ENCODE assay signal across 1 cellular context in the genomic region with DNA sequence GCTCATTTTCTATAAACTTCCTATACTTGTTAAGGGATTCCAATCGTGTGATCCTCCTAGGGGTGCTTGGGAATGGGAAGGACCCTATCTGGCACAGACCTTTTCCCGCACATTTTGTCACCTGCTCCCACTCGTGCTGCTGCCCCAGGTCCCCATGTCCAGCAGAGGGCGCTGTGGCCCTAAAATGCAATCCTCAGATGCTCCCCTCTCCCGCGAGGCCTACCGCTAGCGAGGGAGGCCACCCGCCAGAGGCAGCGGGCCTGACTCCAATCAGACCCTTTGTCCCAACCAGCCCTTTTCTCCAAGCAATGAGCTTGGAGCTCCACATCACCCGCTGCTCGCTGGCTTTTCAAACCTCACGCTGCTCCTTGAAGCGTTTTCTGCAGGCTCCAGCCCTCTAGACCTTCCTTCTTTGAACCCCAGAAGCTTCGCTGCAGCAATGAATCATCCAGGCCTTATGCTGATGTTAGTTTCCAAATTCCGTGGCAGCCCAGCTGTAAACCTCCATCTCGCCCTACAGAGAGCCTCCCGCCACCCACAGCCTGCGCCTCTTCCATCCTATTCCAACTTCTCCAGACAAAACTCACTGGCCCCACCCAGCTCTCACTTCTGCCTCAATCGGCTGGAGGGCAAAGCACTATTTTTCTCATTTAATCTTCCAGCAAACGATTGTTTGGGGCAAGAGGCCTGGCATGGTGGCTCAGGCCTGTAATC.
A peak's percentile ranks its signal among the peaks of the same experiment; 100 is the strongest.
TF ChIP-seq lines count a peak whose summit lies in the region.

No MANE protein-coding gene starts in this region.

TF ChIP-seq in HepG2, 621 proteins besides CTCF, POLR2A, EP300 and RAD21 (continued from another document and continues in another):
- TF ChIP-seq, protein P1, sequence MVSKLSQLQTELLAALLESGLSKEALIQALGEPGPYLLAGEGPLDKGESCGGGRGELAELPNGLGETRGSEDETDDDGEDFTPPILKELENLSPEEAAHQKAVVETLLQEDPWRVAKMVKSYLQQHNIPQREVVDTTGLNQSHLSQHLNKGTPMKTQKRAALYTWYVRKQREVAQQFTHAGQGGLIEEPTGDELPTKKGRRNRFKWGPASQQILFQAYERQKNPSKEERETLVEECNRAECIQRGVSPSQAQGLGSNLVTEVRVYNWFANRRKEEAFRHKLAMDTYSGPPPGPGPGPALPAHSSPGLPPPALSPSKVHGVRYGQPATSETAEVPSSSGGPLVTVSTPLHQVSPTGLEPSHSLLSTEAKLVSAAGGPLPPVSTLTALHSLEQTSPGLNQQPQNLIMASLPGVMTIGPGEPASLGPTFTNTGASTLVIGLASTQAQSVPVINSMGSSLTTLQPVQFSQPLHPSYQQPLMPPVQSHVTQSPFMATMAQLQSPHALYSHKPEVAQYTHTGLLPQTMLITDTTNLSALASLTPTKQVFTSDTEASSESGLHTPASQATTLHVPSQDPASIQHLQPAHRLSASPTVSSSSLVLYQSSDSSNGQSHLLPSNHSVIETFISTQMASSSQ (IDR thresholded peaks at IDR 0.05; ENCODE audit: low read depth): no peak
- TF ChIP-seq, protein P1 (CRISPR knock-in tag; IDR thresholded peaks at IDR 0.05; ENCODE audit: borderline replicate concordance): no peak
- TF ChIP-seq ZNF557 (CRISPR knock-in tag; IDR thresholded peaks at IDR 0.05) (no peak), FOXK1 (CRISPR knock-in tag; IDR thresholded peaks at IDR 0.05; ENCODE audit: borderline replicate concordance, low read depth) (peak; percentile 20; the same call in 1 of the 2 replicates), TBX3 (IDR thresholded peaks at IDR 0.05; ENCODE audit: borderline replicate concordance) (no peak), GATAD2A (CRISPR knock-in tag; IDR thresholded peaks at IDR 0.05) (peak; percentile 56), ZNF790 (CRISPR knock-in tag; IDR thresholded peaks at IDR 0.05; ENCODE audit: borderline replicate concordance) (no peak), KDM1A (CRISPR knock-in tag; IDR thresholded peaks at IDR 0.05) (no peak), MYNN (CRISPR knock-in tag; IDR thresholded peaks at IDR 0.05; ENCODE audit: low read depth) (no peak), EEA1 (CRISPR knock-in tag; IDR thresholded peaks at IDR 0.05; ENCODE audit: borderline replicate concordance) (no peak), TEAD2 (CRISPR knock-in tag; IDR thresholded peaks at IDR 0.05) (0 out of 2 replicates have a peak, but pooled peaks have one; percentile 18), ZNF607 (CRISPR knock-in tag; IDR thresholded peaks at IDR 0.05; ENCODE audit: borderline replicate concordance) (no peak; the same call in 1 of the 2 replicates), PLRG1 (conservative IDR thresholded peaks at IDR 0.05) (no peak), MYC (CRISPR knock-in tag; IDR thresholded peaks at IDR 0.05; ENCODE audit: borderline replicate concordance) (peak; percentile 75; the same call in 1 of the 2 replicates), CBX1 (IDR thresholded peaks at IDR 0.05; ENCODE audit: low read depth) (no peak), SP140L (CRISPR knock-in tag; IDR thresholded peaks at IDR 0.05; ENCODE audit: borderline replicate concordance) (no peak), NR2F1 (CRISPR knock-in tag; IDR thresholded peaks at IDR 0.05) (no peak), CREB1 (IDR thresholded peaks at IDR 0.05) (no peak), CREB1 (CRISPR knock-in tag; IDR thresholded peaks at IDR 0.05) (no peak), SCMH1 (CRISPR knock-in tag; IDR thresholded peaks at IDR 0.05; ENCODE audit: borderline replicate concordance) (no peak), ZNF772 (CRISPR knock-in tag; IDR thresholded peaks at IDR 0.05) (no peak), MED8 (CRISPR knock-in tag; IDR thresholded peaks at IDR 0.05; ENCODE audit: insufficient replicate concordance) (no peak), SALL1 (CRISPR knock-in tag; IDR thresholded peaks at IDR 0.05) (peak; percentile 90), ZNF142 (CRISPR knock-in tag; IDR thresholded peaks at IDR 0.05) (0 out of 2 replicates have a peak, but pooled peaks have one; percentile 7), ZNF598 (CRISPR knock-in tag; IDR thresholded peaks at IDR 0.05; ENCODE audit: borderline replicate concordance) (no peak), GMEB2 (CRISPR knock-in tag; IDR thresholded peaks at IDR 0.05; ENCODE audit: low read depth) (no peak), NR3C1 (CRISPR knock-in tag; IDR thresholded peaks at IDR 0.05) (no peak), IKZF1 (IDR thresholded peaks at IDR 0.05) (no peak), ZNF160 (CRISPR knock-in tag; IDR thresholded peaks at IDR 0.05) (no peak), MYPOP (CRISPR knock-in tag; IDR thresholded peaks at IDR 0.05) (no peak), MEF2D (CRISPR knock-in tag; IDR thresholded peaks at IDR 0.05) (no peak), SATB2 (CRISPR knock-in tag; IDR thresholded peaks at IDR 0.05) (no peak), CBX2 (IDR thresholded peaks at IDR 0.05; ENCODE audit: low read depth, low read length) (no peak), CBX2 (CRISPR knock-in tag; IDR thresholded peaks at IDR 0.05; ENCODE audit: low read depth) (no peak), AHR (CRISPR knock-in tag; IDR thresholded peaks at IDR 0.05) (peak; percentile 44; the same call in 1 of the 2 replicates)
- TF ChIP-seq, protein P2, sequence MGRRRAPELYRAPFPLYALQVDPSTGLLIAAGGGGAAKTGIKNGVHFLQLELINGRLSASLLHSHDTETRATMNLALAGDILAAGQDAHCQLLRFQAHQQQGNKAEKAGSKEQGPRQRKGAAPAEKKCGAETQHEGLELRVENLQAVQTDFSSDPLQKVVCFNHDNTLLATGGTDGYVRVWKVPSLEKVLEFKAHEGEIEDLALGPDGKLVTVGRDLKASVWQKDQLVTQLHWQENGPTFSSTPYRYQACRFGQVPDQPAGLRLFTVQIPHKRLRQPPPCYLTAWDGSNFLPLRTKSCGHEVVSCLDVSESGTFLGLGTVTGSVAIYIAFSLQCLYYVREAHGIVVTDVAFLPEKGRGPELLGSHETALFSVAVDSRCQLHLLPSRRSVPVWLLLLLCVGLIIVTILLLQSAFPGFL (CRISPR knock-in tag; IDR thresholded peaks at IDR 0.05): no peak
- TF ChIP-seq, protein P3, sequence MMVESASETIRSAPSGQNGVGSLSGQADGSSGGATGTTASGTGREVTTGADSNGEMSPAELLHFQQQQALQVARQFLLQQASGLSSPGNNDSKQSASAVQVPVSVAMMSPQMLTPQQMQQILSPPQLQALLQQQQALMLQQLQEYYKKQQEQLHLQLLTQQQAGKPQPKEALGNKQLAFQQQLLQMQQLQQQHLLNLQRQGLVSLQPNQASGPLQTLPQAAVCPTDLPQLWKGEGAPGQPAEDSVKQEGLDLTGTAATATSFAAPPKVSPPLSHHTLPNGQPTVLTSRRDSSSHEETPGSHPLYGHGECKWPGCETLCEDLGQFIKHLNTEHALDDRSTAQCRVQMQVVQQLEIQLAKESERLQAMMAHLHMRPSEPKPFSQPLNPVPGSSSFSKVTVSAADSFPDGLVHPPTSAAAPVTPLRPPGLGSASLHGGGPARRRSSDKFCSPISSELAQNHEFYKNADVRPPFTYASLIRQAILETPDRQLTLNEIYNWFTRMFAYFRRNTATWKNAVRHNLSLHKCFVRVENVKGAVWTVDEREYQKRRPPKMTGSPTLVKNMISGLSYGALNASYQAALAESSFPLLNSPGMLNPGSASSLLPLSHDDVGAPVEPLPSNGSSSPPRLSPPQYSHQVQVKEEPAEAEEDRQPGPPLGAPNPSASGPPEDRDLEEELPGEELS (CRISPR knock-in tag; IDR thresholded peaks at IDR 0.05): peak; percentile 49; the same call in 1 of the 2 replicates
- TF ChIP-seq, protein P4, sequence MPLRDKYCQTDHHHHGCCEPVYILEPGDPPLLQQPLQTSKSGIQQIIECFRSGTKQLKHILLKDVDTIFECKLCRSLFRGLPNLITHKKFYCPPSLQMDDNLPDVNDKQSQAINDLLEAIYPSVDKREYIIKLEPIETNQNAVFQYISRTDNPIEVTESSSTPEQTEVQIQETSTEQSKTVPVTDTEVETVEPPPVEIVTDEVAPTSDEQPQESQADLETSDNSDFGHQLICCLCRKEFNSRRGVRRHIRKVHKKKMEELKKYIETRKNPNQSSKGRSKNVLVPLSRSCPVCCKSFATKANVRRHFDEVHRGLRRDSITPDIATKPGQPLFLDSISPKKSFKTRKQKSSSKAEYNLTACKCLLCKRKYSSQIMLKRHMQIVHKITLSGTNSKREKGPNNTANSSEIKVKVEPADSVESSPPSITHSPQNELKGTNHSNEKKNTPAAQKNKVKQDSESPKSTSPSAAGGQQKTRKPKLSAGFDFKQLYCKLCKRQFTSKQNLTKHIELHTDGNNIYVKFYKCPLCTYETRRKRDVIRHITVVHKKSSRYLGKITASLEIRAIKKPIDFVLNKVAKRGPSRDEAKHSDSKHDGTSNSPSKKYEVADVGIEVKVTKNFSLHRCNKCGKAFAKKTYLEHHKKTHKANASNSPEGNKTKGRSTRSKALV (CRISPR knock-in tag; IDR thresholded peaks at IDR 0.05): no peak
